ENCODE assay signal across 35 cellular contexts in genomic region chr17:14750866-14751265, GRCh38.
"Had no signal": no experiment of that assay in that cellular context is flagged by ENCODE, and none has a peak within 500 bp of the region (broad histone marks: within the 10 kb centered on the region; RNA-seq: fewer than 3 reads in every experiment).

No MANE protein-coding gene starts in this region.

- H3K9me3 ChIP-seq: MG63 had no signal

- H3K27ac ChIP-seq: KMS-11 had no signal

- H3K27me3 ChIP-seq: MG63 had no signal

- H3K9ac ChIP-seq: KMS-11 had no signal

- H3K4me3 ChIP-seq: MG63 had no signal

- H3K36me3 ChIP-seq: MG63 had no signal

- DNase-seq: Karpas-422, Kasumi-1, MG63, MM.1S, MV-4-11, NCI-H1048, NCI-H1092, NCI-H1092 treated with DMSO at 0.1 percent for 48 hours, NCI-H1105, NCI-H1105 treated with DMSO at 0.1 percent for 48 hours, NCI-H1417, NCI-H1417 treated with DMSO at 0.1 percent for 48 hours, NCI-H1436, NCI-H1436 treated with DMSO at 0.1 percent for 48 hours, NCI-H146, NCI-H1694, NCI-H1694 treated with DMSO at 0.1 percent for 48 hours, NCI-H187, NCI-H187 treated with DMSO at 0.1 percent for 48 hours, NCI-H1930, NCI-H2029, NCI-H2029 treated with DMSO at 0.1 percent for 48 hours, NCI-H2081, NCI-H2081 treated with DMSO at 0.1 percent for 48 hours, NCI-H2107, NCI-H2171, NCI-H2171 treated with DMSO at 0.1 percent for 48 hours, NCI-H2227 treated with DMSO at 0.1 percent for 48 hours, NCI-H226, NCI-H345, NCI-H446, NCI-H446 treated with DMSO at 0.1 percent for 48 hours, NCI-H510A, NCI-H510A treated with DMSO at 0.1 percent for 48 hours had no signal

- H3K4me2 ChIP-seq: KMS-11 had no signal
